14 cellular contexts compared by ENCODE assay signal in genomic region chr6:116200619-116201249, GRCh38. TPM values are rescaled to one million over a fixed set of nuclear protein-coding genes. Genes with fewer than 3 reads are reported as not detected.
DNase-seq lines count a peak whose midpoint lies in the region; ATAC-seq and TF ChIP-seq lines count a peak whose summit lies in the region.
"Had no signal": no experiment of that assay in that cellular context is flagged by ENCODE, and none has a peak within 500 bp of the region (broad histone marks: within the 10 kb centered on the region; RNA-seq: fewer than 3 reads in every experiment).

No MANE protein-coding gene starts in this region.

- H3K14ac ChIP-seq in IMR-90 (replicated peaks; ENCODE audit: low read depth, low read length), result no peak overlapping the region

- peaks cover 15% of the 10 kb centered on the region for H3K36me3 Mint-ChIP-seq in activated T-cell treated with anti-CD3 and anti-CD28 coated beads, Interleukin-2, amount 50 U/mL, for 4 hours (ENCODE audit: insufficient read depth)

- no peak overlapping the region for H2BK15ac ChIP-seq in IMR-90 (ENCODE audit: low read depth, low read length)

- no peak for TF ChIP-seq CTCF in IMR-90 (conservative IDR thresholded peaks at IDR 0.05; ENCODE audit: low read depth, low read length)
- no peak for TF ChIP-seq CTCF in fibroblast of mammary gland (conservative IDR thresholded peaks at IDR 0.05; ENCODE audit: control insufficient read depth, insufficient read depth, low read depth, low read length)
- no peak for TF ChIP-seq CTCF in body of pancreas (IDR thresholded peaks at IDR 0.05)

- intact Hi-C loops in IMR-90 (cut with micrococcal nuclease), result loop anchor here (10.0 kb wide), 1 partner anchor 186 kb away; no protein-coding TSS in a partner anchor
- intact Hi-C loops in body of pancreas (cut with DNase I), result no loop called here
- intact Hi-C loops in right cardiac atrium (cut with DNase I), result no loop called here

- H3K4me1 ChIP-seq in IMR-90 (ENCODE audit: control insufficient read depth, insufficient read depth, low read length), result peaks cover 4% of the 10 kb centered on the region
- no peaks in the 10 kb centered on the region for H3K4me1 ChIP-seq in adipocyte (ENCODE audit: control insufficient read depth, insufficient read depth, low read length)
- H3K4me1 ChIP-seq in body of pancreas, result peaks cover 10% of the 10 kb centered on the region
- H3K4me1 ChIP-seq in right cardiac atrium (ENCODE audit: control insufficient read depth, insufficient read depth, low read length), result peaks cover 1% of the 10 kb centered on the region
- H3K4me1 ChIP-seq: BLaER1 had no signal

- H3K9me3 Mint-ChIP-seq in activated T-cell treated with anti-CD3 and anti-CD28 coated beads, Interleukin-2, amount 50 U/mL, for 4 hours, result no peaks in the 10 kb centered on the region

- peak overlapping the region; percentile 85 for H3K4me2 ChIP-seq in IMR-90 (ENCODE audit: low read depth, low read length)
- H3K4me2 ChIP-seq: BLaER1 had no signal

- H3K9ac ChIP-seq in IMR-90 (ENCODE audit: low read depth, low read length), result no peak overlapping the region
- H3K9ac ChIP-seq in adipocyte (ENCODE audit: low read length), result no peak overlapping the region
- H3K9ac ChIP-seq: BLaER1 had no signal

- H3K36me3 ChIP-seq in IMR-90 (ENCODE audit: control insufficient read depth, insufficient read depth, low read length) (no peaks in the 10 kb centered on the region; the same call in 1 of the 2 replicates), adipocyte (ENCODE audit: control insufficient read depth, insufficient read depth, low read length, severe bottlenecking) (no peaks in the 10 kb centered on the region), body of pancreas (replicated peaks in 1 of 2; ENCODE audit: insufficient read depth in 1 of 2, low read depth in 2 of 2) (no peaks in the 10 kb centered on the region)
- H3K36me3 ChIP-seq: BLaER1 had no signal

- peak; percentile 71 for ATAC-seq in IMR-90 (ENCODE audit: low read depth)
- no peak for ATAC-seq in activated T-cell treated with anti-CD3 and anti-CD28 coated beads, Interleukin-2, amount 50 U/mL, for 4 hours
- no peak for ATAC-seq in body of pancreas
- ATAC-seq in right cardiac atrium, result no peak

- no peaks in the 10 kb centered on the region; the same call in 1 of the 2 replicates for H3K9me1 ChIP-seq in IMR-90 (ENCODE audit: insufficient read depth, low read length)

- no peaks in the 10 kb centered on the region for H3K9me3 ChIP-seq in IMR-90 (ENCODE audit: control insufficient read depth, insufficient read depth, low read length)
- no peaks in the 10 kb centered on the region for H3K9me3 ChIP-seq in adipocyte (ENCODE audit: control insufficient read depth, low read length)
- no peaks in the 10 kb centered on the region for H3K9me3 ChIP-seq in body of pancreas
- H3K9me3 ChIP-seq in right cardiac atrium (ENCODE audit: control insufficient read depth, low read length), result no peaks in the 10 kb centered on the region
- H3K9me3 ChIP-seq: BLaER1 had no signal

- no peak overlapping the region for H2BK120ac ChIP-seq in IMR-90 (ENCODE audit: low read depth, low read length)

- H2AK5ac ChIP-seq in IMR-90 (ENCODE audit: low read depth, low read length), result no peak overlapping the region

- no peak overlapping the region for H3K56ac ChIP-seq in IMR-90 (ENCODE audit: extremely low read depth, insufficient read depth, low read length)

- H4K5ac ChIP-seq in IMR-90 (ENCODE audit: low read depth, low read length), result no peak overlapping the region; the same call in 1 of the 2 replicates

- H3K4me3 ChIP-seq in IMR-90 (ENCODE audit: insufficient read depth, low read depth, low read length) (no peak overlapping the region), adipocyte (ENCODE audit: low read length) (no peak overlapping the region), fibroblast of mammary gland (ENCODE audit: control insufficient read depth, low read depth, low read length) (no peak overlapping the region), skeletal muscle cell (ENCODE audit: low read depth, low read length) (no peak overlapping the region), body of pancreas (no peak overlapping the region), right cardiac atrium (ENCODE audit: low read length) (no peak overlapping the region)
- H3K4me3 ChIP-seq: BLaER1 had no signal

- no TSS peak for BruUV-seq in IMR-90 (replicated peaks; lab: Mats Ljungman, UMichigan)

- TF ChIP-seq POLR2A in IMR-90 (IDR thresholded peaks at IDR 0.05; ENCODE audit: low read depth, low read length), result no peak
- no peak for TF ChIP-seq POLR2A in body of pancreas (IDR thresholded peaks at IDR 0.05)

- no peak overlapping the region for H2BK20ac ChIP-seq in IMR-90 (ENCODE audit: low read depth, low read length)

- no peak overlapping the region; the same call in 1 of the 2 replicates for H3K27ac ChIP-seq in IMR-90 (ENCODE audit: insufficient read depth, low read length)
- no peak overlapping the region for H3K27ac ChIP-seq in body of pancreas
- no peak overlapping the region for H3K27ac ChIP-seq in right cardiac atrium (ENCODE audit: low read length)
- H3K27ac ChIP-seq: BLaER1 had no signal

- no peak overlapping the region for H2BK5ac ChIP-seq in IMR-90 (ENCODE audit: low read depth, low read length, poor library complexity, severe bottlenecking)

- no peak overlapping the region for H2AFZ ChIP-seq in IMR-90 (replicated peaks; ENCODE audit: low read length, poor library complexity)

- no peak overlapping the region for H3K4ac ChIP-seq in IMR-90 (ENCODE audit: low read depth, low read length)

- no CpG with 5 or more reads among the region's 3 CpGs for WGBS in IMR-90 (ENCODE audit: extremely low coverage in 2 of 2, insufficient read length in 1 of 2), 2 experiments
- 65 to 79% methylated on average over 3 of the region's 3 CpGs for WGBS in body of pancreas, 2 donors
- 89% methylated on average over 3 of the region's 3 CpGs for WGBS in right cardiac atrium

- H3K18ac ChIP-seq in IMR-90 (ENCODE audit: low read depth, low read length), result 0 out of 2 replicates have a peak overlapping the region, but pooled peaks have one; percentile 82

- 0 out of 2 replicates have a peak overlapping the region, but pooled peaks have one; percentile 40 for H3K23ac ChIP-seq in IMR-90 (ENCODE audit: low read depth, low read length)

- CTCF ChIA-PET in IMR-90 (lab: Yijun Ruan, JAX), result interaction anchor here (0.5 to 1.3 kb wide), 2 partner anchors 68 to 369 kb away, joined by 4 read pairs; no protein-coding TSS in a partner anchor

- no peak overlapping the region for H3K4me3 Mint-ChIP-seq in activated T-cell treated with anti-CD3 and anti-CD28 coated beads, Interleukin-2, amount 50 U/mL, for 4 hours

- H4K20me1 ChIP-seq in IMR-90 (ENCODE audit: insufficient read depth, low read length), result no peaks in the 10 kb centered on the region
- H4K20me1 ChIP-seq: BLaER1 had no signal

- POLR2A ChIA-PET in IMR-90 (lab: Charles Lee; ENCODE audit: unreplicated experiment), result no interaction called here

- H4K91ac ChIP-seq in IMR-90 (ENCODE audit: insufficient read depth, low read depth, low read length), result no peak overlapping the region

- H3K27me3 Mint-ChIP-seq in activated T-cell treated with anti-CD3 and anti-CD28 coated beads, Interleukin-2, amount 50 U/mL, for 4 hours (ENCODE audit: low read depth), result no peaks in the 10 kb centered on the region

- no peaks in the 10 kb centered on the region for H3K27me3 ChIP-seq in IMR-90 (ENCODE audit: control insufficient read depth, insufficient read depth, low read length)
- H3K27me3 ChIP-seq in adipocyte (replicated peaks; ENCODE audit: control insufficient read depth, insufficient read depth, low read length), result no peaks in the 10 kb centered on the region
- no peaks in the 10 kb centered on the region for H3K27me3 ChIP-seq in body of pancreas
- H3K27me3 ChIP-seq in right cardiac atrium (ENCODE audit: control insufficient read depth, insufficient read depth), result no peaks in the 10 kb centered on the region
- H3K27me3 ChIP-seq: BLaER1 had no signal

- in situ Hi-C loops in IMR-90 (cut with MboI; ENCODE audit: low sequenced_read_pairs), result no loop called here

- H3K79me1 ChIP-seq in IMR-90 (ENCODE audit: low read depth in 1 of 2, low read length in 2 of 2), result no peaks in the 10 kb centered on the region

- DNase-seq in IMR-90 (peak; percentile 83), adipocyte (ENCODE audit: low read depth) (peak; percentile 38), fibroblast of mammary gland (ENCODE audit: low read depth) (peak; percentile 6), skeletal muscle cell (ENCODE audit: low read depth) (peak; percentile 36), medulla oblongata (ENCODE audit: extremely low spot score) (no peak), body of pancreas (no peak), right cardiac atrium (no peak)
- DNase-seq in activated T-cell treated with anti-CD3 and anti-CD28 coated beads, Interleukin-2, amount 50 U/mL, for 4 hours, result no peak
- DNase-seq: DMS153, EL, KG1, NCI-H1092 treated with DMSO at 0.1 percent for 48 hours, NCI-H1694 treated with DMSO at 0.1 percent for 48 hours had no signal

- H3K4me1 Mint-ChIP-seq in activated T-cell treated with anti-CD3 and anti-CD28 coated beads, Interleukin-2, amount 50 U/mL, for 4 hours (ENCODE audit: low read depth), result no peaks in the 10 kb centered on the region

- H2AK9ac ChIP-seq in IMR-90 (replicated peaks; ENCODE audit: low read depth, low read length, poor library complexity), result no peak overlapping the region

- TF ChIP-seq RAD21 in IMR-90 (IDR thresholded peaks at IDR 0.05; ENCODE audit: low read length), result no peak

- dilution Hi-C loops in IMR-90 (cut with HindIII; ENCODE audit: low sequenced_read_pairs, unreplicated experiment), result no loop called here

- no peak overlapping the region for H4K8ac ChIP-seq in IMR-90 (ENCODE audit: low read depth in 2 of 2, low read length in 2 of 2)

TF ChIP-seq in IMR-90, 13 proteins besides CTCF, POLR2A, EP300 and RAD21:
- TF ChIP-seq RCOR1 (IDR thresholded peaks at IDR 0.05; ENCODE audit: insufficient replicate concordance, low read length) (no peak), MXI1 (IDR thresholded peaks at IDR 0.05; ENCODE audit: borderline replicate concordance, low read depth, low read length) (no peak)

RNA-seq across cellular contexts. Expression of gene TSPYL4, which starts 53.1 kb away (rescaled TPM):
- total RNA-seq in IMR-90 (2012; rRNA removed) (22.0 and 23.1 TPM in 2 replicates), body of pancreas (10 to 100 TPM in 1 of 2 donors, 1 to 10 TPM in 1; 8.6 to 12.7 TPM), right cardiac atrium (10 to 100 TPM; 38.6 to 43.6 (median 41.9) TPM)
- polyA plus RNA-seq in IMR-90 (2012; rRNA removed) (29.0 and 29.9 TPM in 2 replicates), right cardiac atrium (21.4 TPM)
- 11.5 and 20.0 TPM in 2 replicates for polyA plus RNA-seq in IMR-90 (2012; cell fraction: cytosol; rRNA removed)
- 21.8 and 63.1 TPM in 2 replicates for polyA plus RNA-seq in IMR-90 (2012; cell fraction: nucleus; rRNA removed; ENCODE audit: low replicate concordance)
- total RNA-seq in activated T-cell treated with anti-CD3 and anti-CD28 coated beads, Interleukin-2, amount 50 U/mL, for 4 hours, result 10 to 100 TPM; 17.3 to 19.2 (median 18.5) TPM

Comparison
In these comparisons a context has a peak if more than half of its experiments do, and no peak if none do; other contexts are left out.
1. DNase-seq: peak in IMR-90 (single experiment), adipocyte (single experiment), fibroblast of mammary gland (single experiment) and skeletal muscle cell (single experiment); none in medulla oblongata (single experiment), activated T-cell treated with anti-CD3 and anti-CD28 coated beads, Interleukin-2, amount 50 U/mL, for 4 hours (single experiment), body of pancreas (0 of 4) and right cardiac atrium (0 of 3).